ENCODE assay signal across 1 cellular context in the genomic region with DNA sequence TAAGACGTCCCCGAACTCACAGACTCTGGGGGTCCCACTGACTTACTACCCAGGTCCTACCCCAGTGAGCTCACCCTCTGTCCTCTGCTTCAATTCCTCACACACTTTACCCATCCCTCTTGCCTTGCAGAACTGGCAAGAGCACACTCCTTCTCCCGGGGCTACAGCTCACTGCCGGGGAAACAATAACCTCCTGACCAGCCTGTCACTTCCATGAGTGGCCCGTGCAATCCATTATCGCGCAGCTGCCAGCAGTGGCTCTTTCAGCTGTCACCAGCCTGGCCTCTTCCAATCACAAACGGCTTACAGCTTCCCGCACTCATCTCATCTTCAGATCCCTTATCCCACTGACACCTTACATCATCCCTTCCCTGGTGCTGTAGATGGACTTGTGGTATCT.
TF ChIP-seq lines count a peak whose summit lies in the region.

No MANE protein-coding gene starts in this region.

TF ChIP-seq in H1, 55 proteins besides CTCF, POLR2A, EP300 and RAD21:
- TF ChIP-seq, protein P1, sequence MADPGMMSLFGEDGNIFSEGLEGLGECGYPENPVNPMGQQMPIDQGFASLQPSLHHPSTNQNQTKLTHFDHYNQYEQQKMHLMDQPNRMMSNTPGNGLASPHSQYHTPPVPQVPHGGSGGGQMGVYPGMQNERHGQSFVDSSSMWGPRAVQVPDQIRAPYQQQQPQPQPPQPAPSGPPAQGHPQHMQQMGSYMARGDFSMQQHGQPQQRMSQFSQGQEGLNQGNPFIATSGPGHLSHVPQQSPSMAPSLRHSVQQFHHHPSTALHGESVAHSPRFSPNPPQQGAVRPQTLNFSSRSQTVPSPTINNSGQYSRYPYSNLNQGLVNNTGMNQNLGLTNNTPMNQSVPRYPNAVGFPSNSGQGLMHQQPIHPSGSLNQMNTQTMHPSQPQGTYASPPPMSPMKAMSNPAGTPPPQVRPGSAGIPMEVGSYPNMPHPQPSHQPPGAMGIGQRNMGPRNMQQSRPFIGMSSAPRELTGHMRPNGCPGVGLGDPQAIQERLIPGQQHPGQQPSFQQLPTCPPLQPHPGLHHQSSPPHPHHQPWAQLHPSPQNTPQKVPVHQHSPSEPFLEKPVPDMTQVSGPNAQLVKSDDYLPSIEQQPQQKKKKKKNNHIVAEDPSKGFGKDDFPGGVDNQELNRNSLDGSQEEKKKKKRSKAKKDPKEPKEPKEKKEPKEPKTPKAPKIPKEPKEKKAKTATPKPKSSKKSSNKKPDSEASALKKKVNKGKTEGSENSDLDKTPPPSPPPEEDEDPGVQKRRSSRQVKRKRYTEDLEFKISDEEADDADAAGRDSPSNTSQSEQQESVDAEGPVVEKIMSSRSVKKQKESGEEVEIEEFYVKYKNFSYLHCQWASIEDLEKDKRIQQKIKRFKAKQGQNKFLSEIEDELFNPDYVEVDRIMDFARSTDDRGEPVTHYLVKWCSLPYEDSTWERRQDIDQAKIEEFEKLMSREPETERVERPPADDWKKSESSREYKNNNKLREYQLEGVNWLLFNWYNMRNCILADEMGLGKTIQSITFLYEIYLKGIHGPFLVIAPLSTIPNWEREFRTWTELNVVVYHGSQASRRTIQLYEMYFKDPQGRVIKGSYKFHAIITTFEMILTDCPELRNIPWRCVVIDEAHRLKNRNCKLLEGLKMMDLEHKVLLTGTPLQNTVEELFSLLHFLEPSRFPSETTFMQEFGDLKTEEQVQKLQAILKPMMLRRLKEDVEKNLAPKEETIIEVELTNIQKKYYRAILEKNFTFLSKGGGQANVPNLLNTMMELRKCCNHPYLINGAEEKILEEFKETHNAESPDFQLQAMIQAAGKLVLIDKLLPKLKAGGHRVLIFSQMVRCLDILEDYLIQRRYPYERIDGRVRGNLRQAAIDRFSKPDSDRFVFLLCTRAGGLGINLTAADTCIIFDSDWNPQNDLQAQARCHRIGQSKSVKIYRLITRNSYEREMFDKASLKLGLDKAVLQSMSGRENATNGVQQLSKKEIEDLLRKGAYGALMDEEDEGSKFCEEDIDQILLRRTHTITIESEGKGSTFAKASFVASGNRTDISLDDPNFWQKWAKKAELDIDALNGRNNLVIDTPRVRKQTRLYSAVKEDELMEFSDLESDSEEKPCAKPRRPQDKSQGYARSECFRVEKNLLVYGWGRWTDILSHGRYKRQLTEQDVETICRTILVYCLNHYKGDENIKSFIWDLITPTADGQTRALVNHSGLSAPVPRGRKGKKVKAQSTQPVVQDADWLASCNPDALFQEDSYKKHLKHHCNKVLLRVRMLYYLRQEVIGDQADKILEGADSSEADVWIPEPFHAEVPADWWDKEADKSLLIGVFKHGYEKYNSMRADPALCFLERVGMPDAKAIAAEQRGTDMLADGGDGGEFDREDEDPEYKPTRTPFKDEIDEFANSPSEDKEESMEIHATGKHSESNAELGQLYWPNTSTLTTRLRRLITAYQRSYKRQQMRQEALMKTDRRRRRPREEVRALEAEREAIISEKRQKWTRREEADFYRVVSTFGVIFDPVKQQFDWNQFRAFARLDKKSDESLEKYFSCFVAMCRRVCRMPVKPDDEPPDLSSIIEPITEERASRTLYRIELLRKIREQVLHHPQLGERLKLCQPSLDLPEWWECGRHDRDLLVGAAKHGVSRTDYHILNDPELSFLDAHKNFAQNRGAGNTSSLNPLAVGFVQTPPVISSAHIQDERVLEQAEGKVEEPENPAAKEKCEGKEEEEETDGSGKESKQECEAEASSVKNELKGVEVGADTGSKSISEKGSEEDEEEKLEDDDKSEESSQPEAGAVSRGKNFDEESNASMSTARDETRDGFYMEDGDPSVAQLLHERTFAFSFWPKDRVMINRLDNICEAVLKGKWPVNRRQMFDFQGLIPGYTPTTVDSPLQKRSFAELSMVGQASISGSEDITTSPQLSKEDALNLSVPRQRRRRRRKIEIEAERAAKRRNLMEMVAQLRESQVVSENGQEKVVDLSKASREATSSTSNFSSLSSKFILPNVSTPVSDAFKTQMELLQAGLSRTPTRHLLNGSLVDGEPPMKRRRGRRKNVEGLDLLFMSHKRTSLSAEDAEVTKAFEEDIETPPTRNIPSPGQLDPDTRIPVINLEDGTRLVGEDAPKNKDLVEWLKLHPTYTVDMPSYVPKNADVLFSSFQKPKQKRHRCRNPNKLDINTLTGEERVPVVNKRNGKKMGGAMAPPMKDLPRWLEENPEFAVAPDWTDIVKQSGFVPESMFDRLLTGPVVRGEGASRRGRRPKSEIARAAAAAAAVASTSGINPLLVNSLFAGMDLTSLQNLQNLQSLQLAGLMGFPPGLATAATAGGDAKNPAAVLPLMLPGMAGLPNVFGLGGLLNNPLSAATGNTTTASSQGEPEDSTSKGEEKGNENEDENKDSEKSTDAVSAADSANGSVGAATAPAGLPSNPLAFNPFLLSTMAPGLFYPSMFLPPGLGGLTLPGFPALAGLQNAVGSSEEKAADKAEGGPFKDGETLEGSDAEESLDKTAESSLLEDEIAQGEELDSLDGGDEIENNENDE (IDR thresholded peaks at IDR 0.05; ENCODE audit: insufficient replicate concordance, low read length): no peak
- TF ChIP-seq MAX (IDR thresholded peaks at IDR 0.05) (no peak), CTBP2 (IDR thresholded peaks at IDR 0.05; ENCODE audit: borderline replicate concordance, insufficient read depth, insufficient read length, low read length) (no peak), BCL11A (IDR thresholded peaks at IDR 0.05; ENCODE audit: low read depth in 2 of 2, low read length in 2 of 2) (no peak)
